ENCODE assay signal across 2 cellular contexts in the genomic region with DNA sequence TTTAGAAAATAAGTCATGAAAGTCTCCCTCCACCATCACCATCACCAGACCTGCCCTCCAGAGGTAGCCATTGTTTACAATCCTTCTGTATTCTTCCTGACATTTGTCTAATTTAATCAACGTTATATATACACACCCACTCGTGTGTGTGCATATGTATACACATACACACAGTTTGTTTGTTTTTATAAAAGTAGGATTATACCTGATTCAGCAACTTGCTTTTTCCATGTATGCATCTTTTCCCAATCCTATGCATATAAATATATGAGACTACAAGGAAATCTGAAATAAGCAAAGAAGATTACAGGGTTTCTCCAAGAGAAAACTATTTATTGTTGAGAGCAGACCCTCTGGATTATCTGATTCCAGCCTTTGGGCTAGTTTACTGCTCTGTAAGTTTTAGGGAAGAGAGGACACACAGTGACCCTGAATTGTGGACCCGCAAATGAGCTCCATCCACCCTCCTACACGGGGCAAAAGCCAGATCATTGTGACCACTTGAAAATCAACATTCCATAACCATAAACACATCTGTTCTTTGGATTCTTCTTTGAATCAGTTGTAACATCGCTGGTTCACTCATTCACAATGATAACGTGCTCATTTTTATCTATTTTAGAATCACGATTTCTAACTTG.
TF ChIP-seq lines count a peak whose summit lies in the region.

No MANE protein-coding gene starts in this region.

TF ChIP-seq in K562, 482 proteins besides CTCF, POLR2A, EP300 and RAD21 (continued from another document):
- TF ChIP-seq ZMIZ1 (IDR thresholded peaks at IDR 0.05; ENCODE audit: low read depth in 2 of 2, low read length in 2 of 2) (no peak), MAFG (tag; conservative IDR thresholded peaks at IDR 0.05) (peak; percentile 51; the same call in 1 of the 2 replicates), ZNF316 (IDR thresholded peaks at IDR 0.05) (peak; percentile 73), HIVEP1 (CRISPR knock-in tag; IDR thresholded peaks at IDR 0.05) (no peak)

TF ChIP-seq in liver, 16 proteins besides CTCF, POLR2A, EP300 and RAD21 (continued from another document):
- no peak for TF ChIP-seq REST (IDR thresholded peaks at IDR 0.05)
TF ChIP-seq in liver: peak in this region for 0.
